Comparison of ENCODE assay signal across 1 cellular context in the genomic region with DNA sequence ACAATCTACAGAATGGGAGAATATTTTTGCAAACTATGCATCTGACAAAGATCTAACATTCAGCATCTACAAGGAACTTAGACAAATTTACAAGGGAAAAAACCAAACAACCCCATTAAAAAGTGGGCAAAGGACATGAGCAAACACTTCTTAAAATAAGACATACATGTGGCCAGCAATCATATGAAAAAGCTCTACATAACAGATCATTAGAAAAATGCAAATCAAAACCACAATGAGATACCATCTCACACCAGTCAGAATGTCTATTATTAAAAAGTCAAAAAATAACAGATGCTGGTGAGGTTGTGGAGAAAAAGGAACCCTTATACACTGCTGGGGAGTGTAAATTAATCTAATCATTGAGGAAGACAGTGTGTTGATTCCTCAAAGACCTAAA.
TF ChIP-seq lines count a peak whose summit lies in the region.

No MANE protein-coding gene starts in this region.

TF ChIP-seq in GM12878, 131 proteins besides CTCF, POLR2A, EP300 and RAD21 (continued from another document):
- TF ChIP-seq NBN (IDR thresholded peaks at IDR 0.05): 0 out of 2 replicates have a peak, but pooled peaks have one; percentile 25
